Comparison of ENCODE assay signal across 36 cellular contexts in genomic region chr16:89283449-89283848, GRCh38.
"Had no signal": no experiment of that assay in that cellular context is flagged by ENCODE, and none has a peak within 500 bp of the region (broad histone marks: within the 10 kb centered on the region; RNA-seq: fewer than 3 reads in every experiment).

No MANE protein-coding gene starts in this region.

- H3K4me1 ChIP-seq: adrenal gland, body of pancreas, breast epithelium had no signal

- H3K4me3 ChIP-seq: adrenal gland, body of pancreas, breast epithelium had no signal

- FAIRE-seq: astrocyte, TTC549 had no signal

- H3K9me3 ChIP-seq: adrenal gland, body of pancreas, breast epithelium had no signal

- H3K27ac ChIP-seq: adrenal gland, body of pancreas, brain microvascular endothelial cell, breast epithelium, WERI-Rb-1 had no signal

- H3K27me3 ChIP-seq: adrenal gland, body of pancreas, brain microvascular endothelial cell, breast epithelium had no signal

- ATAC-seq: activated CD4-positive, alpha-beta T cell treated with anti-CD3 and anti-CD28 coated beads for 36 hours; activated CD4-positive, CD25-positive, alpha-beta regulatory T cell treated with anti-CD3 and anti-CD28 coated beads, Interleukin-2, amount 50 U/mL, for 24 hours; activated CD8-positive, alpha-beta T cell treated with anti-CD3 and anti-CD28 coated beads, Interleukin-2, amount 10 ng/mL, durations not matched to agents 7 days and 5 days; activated naive CD4-positive, alpha-beta T cell treated with anti-CD3 and anti-CD28 coated beads, Interleukin-2, amount 50 U/mL, for 72 hours; activated T-cell treated with anti-CD3 and anti-CD28 coated beads, Interleukin-2, amount 50 U/mL, for 4 hours; activated T-cell treated with anti-CD3 and anti-CD28 coated beads, Interleukin-2, amount 50 U/mL, for 72 hours; activated T-helper 17 cell treated with anti-CD3 and anti-CD28 coated beads, Interleukin-2, amount 50 U/mL, for 72 hours; body of pancreas; WTC11 had no signal

- DNase-seq: activated CD4-positive, alpha-beta memory T cell treated with anti-CD3 and anti-CD28 coated beads, Interleukin-2, amount 10 ng/mL, durations not matched to agents 7 days and 5 days; activated CD4-positive, alpha-beta T cell treated with anti-CD3 and anti-CD28 coated beads for 1 hour; activated CD4-positive, alpha-beta T cell treated with anti-CD3 and anti-CD28 coated beads for 36 hours; activated CD4-positive, alpha-beta T cell treated with anti-CD3 and anti-CD28 coated beads for 48 hours; activated CD4-positive, alpha-beta T cell treated with anti-CD3 and anti-CD28 coated beads, Interleukin-2, amount 10 ng/mL, durations not matched to agents 7 days and 5 days; activated CD4-positive, alpha-beta T cell treated with anti-CD3 and anti-CD28 coated beads, Interleukin-2, amount 50 U/mL, for 48 hours; activated CD4-positive, CD25-positive, alpha-beta regulatory T cell; activated CD8-positive, alpha-beta memory T cell treated with anti-CD3 and anti-CD28 coated beads, Interleukin-2, amount 50 U/mL, for 4 hours; activated CD8-positive, alpha-beta T cell treated with anti-CD3 and anti-CD28 coated beads, Interleukin-2, amount 10 ng/mL, durations not matched to agents 7 days and 5 days; activated effector memory CD4-positive, alpha-beta T cell treated with Interleukin-2 at 50 U/mL for 16 hours; activated gamma-delta T cell; activated naive CD4-positive, alpha-beta T cell; activated naive CD4-positive, alpha-beta T cell treated with anti-CD3 and anti-CD28 coated beads for 36 hours; activated naive CD4-positive, alpha-beta T cell treated with anti-CD3 and anti-CD28 coated beads, Interleukin-2, amount 50 U/mL, for 16 hours; activated naive CD8-positive, alpha-beta T cell treated with anti-CD3 and anti-CD28 coated beads for 36 hours; activated T-cell treated with anti-CD3 and anti-CD28 coated beads for 4 hours; activated T-cell treated with anti-CD3 and anti-CD28 coated beads, Interleukin-2, amount 50 U/mL, for 1 hour; activated T-cell treated with anti-CD3 and anti-CD28 coated beads, Interleukin-2, amount 50 U/mL, for 4 hours; activated T-cell treated with anti-CD3 and anti-CD28 coated beads, Interleukin-2, amount 50 U/mL, for 72 hours; adrenal gland; amniotic stem cell; aorta; body of pancreas; brain microvascular endothelial cell; central memory CD4-positive, alpha-beta T cell; T-helper 1 cell; T-helper 2 cell; T-helper 9 cell; WERI-Rb-1 had no signal
